Comparison of ENCODE assay signal across 13 cellular contexts in genomic region chr11:62012451-62013265, GRCh38. TPM values are rescaled to one million over a fixed set of nuclear protein-coding genes. Genes with fewer than 3 reads are reported as not detected.
DNase-seq lines count a peak whose midpoint lies in the region; ATAC-seq and TF ChIP-seq lines count a peak whose summit lies in the region.
"Had no signal": no experiment of that assay in that cellular context is flagged by ENCODE, and none has a peak within 500 bp of the region (broad histone marks: within the 10 kb centered on the region; RNA-seq: fewer than 3 reads in every experiment).

No MANE protein-coding gene starts in this region.

- DNase-seq in Caki2 (ENCODE audit: low read depth) (peak; percentile 97), Panc1 (ENCODE audit: low read depth, low spot score) (no peak), HAP-1 (ENCODE audit: low spot score in 2 of 2) (no peak), DMS 273 treated with DMSO at 0.1 percent for 48 hours (lab: John Stamatoyannopoulos, UW) (no peak)
- no peak for DNase-seq in stimulated activated naive CD4-positive, alpha-beta T cell (lab: John Stamatoyannopoulos, UW)
- DNase-seq: activated CD8-positive, alpha-beta memory T cell treated with anti-CD3 and anti-CD28 coated beads for 24 hours; activated naive CD8-positive, alpha-beta T cell treated with anti-CD3 and anti-CD28 coated beads, Interleukin-2, amount 50 U/mL, for 24 hours; NCI-H748 treated with DMSO at 0.1 percent for 48 hours; stimulated activated CD4-positive, alpha-beta T cell treated with anti-CD3 and anti-CD28 coated beads, Interleukin-2, amount 100 ng/mL, for 48 hours; T-helper 1 cell had no signal

- CTCF ChIA-PET in Panc1 (lab: Charles Lee): no interaction called here

- no peaks in the 10 kb centered on the region for H3K9me3 ChIP-seq in Panc1 (ENCODE audit: control insufficient read depth, insufficient read depth, low read depth, low read length)
- H3K9me3 ChIP-seq in neutrophil: no peaks in the 10 kb centered on the region
- H3K9me3 ChIP-seq in HAP-1: no peaks in the 10 kb centered on the region

- H3K4me1 ChIP-seq in Panc1 (ENCODE audit: control insufficient read depth, insufficient read depth, low read length) (peaks cover 10% of the 10 kb centered on the region; the same call in 1 of the 2 replicates), neutrophil (ENCODE audit: control insufficient read depth in 1 of 2, insufficient read depth in 1 of 2, low read depth in 1 of 2, low read length in 1 of 2) (peaks cover under 1 to 6% of the 10 kb centered on the region in 2 experiments), HAP-1 (no peaks in the 10 kb centered on the region)

- H3K4me3 ChIP-seq in Panc1 (ENCODE audit: low read depth in 2 of 2, low read length in 2 of 2): peak overlapping the region in 1 of 2 experiments; percentile 27; a peak in 1 of 4 replicates
- H3K4me3 ChIP-seq in neutrophil (ENCODE audit: low read depth in 1 of 2, low read length in 1 of 2): no peak overlapping the region
- H3K4me3 ChIP-seq in HAP-1: no peak overlapping the region

- H3K27ac ChIP-seq in Panc1 (ENCODE audit: low read length): peak overlapping the region; percentile 71
- H3K27ac ChIP-seq in neutrophil: peak overlapping the region; percentile 16

- no peaks in the 10 kb centered on the region for H3K36me3 ChIP-seq in Panc1 (ENCODE audit: control insufficient read depth, insufficient read depth, low read length)
- no peaks in the 10 kb centered on the region for H3K36me3 ChIP-seq in neutrophil
- no peaks in the 10 kb centered on the region for H3K36me3 ChIP-seq in HAP-1 (replicated peaks)

- POLR2A ChIA-PET in Panc1 (lab: Charles Lee): no interaction called here

- ATAC-seq in Panc1 (peak; percentile 81), esophagus mucosa (peak; percentile 65), HG03108 (IDR thresholded peaks at IDR 0.05; ENCODE audit: unreplicated experiment) (no peak)
- ATAC-seq: activated naive CD8-positive, alpha-beta T cell treated with anti-CD3 and anti-CD28 coated beads, Interleukin-2, amount 50 U/mL, for 24 hours had no signal

- no TSS peak for BruUV-seq in Panc1 (replicated peaks; lab: Mats Ljungman, UMichigan)

- intact Hi-C loops in Panc1 (cut with micrococcal nuclease; ENCODE audit: unreplicated experiment): no loop called here

- H3K27me3 ChIP-seq in Panc1 (ENCODE audit: control insufficient read depth, insufficient read depth, low read length) (no peaks in the 10 kb centered on the region), neutrophil (no peaks in the 10 kb centered on the region), HAP-1 (ENCODE audit: low read depth) (no peaks in the 10 kb centered on the region)

- TF ChIP-seq CTCF in Panc1 (IDR thresholded peaks at IDR 0.05) (no peak), neutrophil (IDR thresholded peaks at IDR 0.05) (no peak)

- in situ Hi-C loops in Caki2 (cut with HindIII; ENCODE audit: low pct_unique_long_range_greater_than_20kb, low sequenced_read_pairs) (no loop called here), Panc1 (cut with HindIII; ENCODE audit: low pct_unique_long_range_greater_than_20kb, low sequenced_read_pairs) (no loop called here), HAP-1 (cut with MboI; ENCODE audit: low sequenced_read_pairs) (no loop called here)

RNA-seq across cellular contexts. Expression of gene FTH1, which starts 45.2 kb away (rescaled TPM):
- total RNA-seq in Caki2 (2014; rRNA removed; shearing (Covaris generic); ENCODE audit: low replicate concordance): 2,721 and 2,840 TPM in 2 replicates
- total RNA-seq in Panc1 (2021; ENCODE audit: unreplicated experiment): 2,322 TPM
- 3,101 TPM for polyA plus RNA-seq in Panc1 (2012; ENCODE audit: insufficient read length)
- total RNA-seq in esophagus mucosa: 911 TPM
